Comparison of ENCODE assay signal across 10 cellular contexts in the genomic region with DNA sequence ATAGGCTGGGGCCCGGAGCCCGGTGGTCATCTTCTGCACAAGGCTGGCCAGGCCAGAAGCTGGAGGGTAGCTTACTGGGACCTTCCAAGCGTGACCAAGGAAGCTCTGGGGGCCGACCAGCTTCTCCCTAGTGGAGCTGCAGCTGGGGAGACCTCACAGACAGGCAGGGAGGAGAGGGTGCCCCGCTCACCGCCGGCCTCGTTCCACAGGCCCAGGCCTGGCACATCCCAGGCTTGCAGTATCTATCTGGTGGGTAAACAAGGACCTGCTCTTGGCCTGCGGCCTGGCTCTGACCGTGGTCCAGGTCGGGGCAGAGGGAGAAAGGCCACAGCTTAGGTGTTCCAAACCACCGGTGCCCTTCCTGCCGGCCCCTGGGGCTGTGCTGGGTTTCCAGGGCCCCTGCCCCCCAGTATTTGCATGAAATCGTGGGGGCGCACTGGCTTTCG. TPM values are rescaled to one million over a fixed set of nuclear protein-coding genes. Genes with fewer than 3 reads are reported as not detected.
DNase-seq lines count a peak whose midpoint lies in the region; ATAC-seq lines count a peak whose summit lies in the region.
"Had no signal": no experiment of that assay in that cellular context is flagged by ENCODE, and none has a peak within 500 bp of the region (broad histone marks: within the 10 kb centered on the region; RNA-seq: fewer than 3 reads in every experiment).

No MANE protein-coding gene starts in this region.

- peaks cover 5% of the 10 kb centered on the region for H3K4me1 Mint-ChIP-seq in T-helper 17 cell
- peaks cover 8 to 26% of the 10 kb centered on the region in 2 donors for H3K4me1 Mint-ChIP-seq in stimulated activated naive B cell treated with anti-CD40 and anti-IgM and Interleukin-4, amounts not matched to agents 10 μg/mL and 1 μg/mL and 100 μg/mL, for 72 hours

- peak overlapping the region; percentile 79 for H3K4me3 Mint-ChIP-seq in T-helper 17 cell
- peak overlapping the region; percentile 42 to 64 for H3K4me3 Mint-ChIP-seq in stimulated activated naive B cell treated with anti-CD40 and anti-IgM and Interleukin-4, amounts not matched to agents 10 μg/mL and 1 μg/mL and 100 μg/mL, for 72 hours

- H3K36me3 Mint-ChIP-seq in T-helper 17 cell (ENCODE audit: low read depth), result peaks cover 2% of the 10 kb centered on the region
- H3K36me3 Mint-ChIP-seq in stimulated activated naive B cell treated with anti-CD40 and anti-IgM and Interleukin-4, amounts not matched to agents 10 μg/mL and 1 μg/mL and 100 μg/mL, for 72 hours, result no peaks in the 10 kb centered on the region

- no peaks in the 10 kb centered on the region for H3K9me3 ChIP-seq in T-helper 17 cell (ENCODE audit: control insufficient read depth, low read length, poor library complexity, severe bottlenecking)

- DNase-seq in NCI-H510A treated with DMSO at 0.1 percent for 48 hours (lab: John Stamatoyannopoulos, UW), result peak; percentile 14
- no peak for DNase-seq in NCI-H510A (lab: John Stamatoyannopoulos, UW)
- peak in 1 of 3 donors; percentile 5 for DNase-seq in T-helper 17 cell
- DNase-seq in iPS-NIHi7 (ENCODE audit: extremely low spot score), result peak; percentile 20
- DNase-seq in stimulated activated naive B cell treated with anti-CD40 and anti-IgM and Interleukin-4, amounts not matched to agents 10 μg/mL and 1 μg/mL and 100 μg/mL, for 72 hours, result no peak
- no peak for DNase-seq in cerebellum (ENCODE audit: low spot score)
- DNase-seq: effector CD4-positive, alpha-beta T cell; Kasumi-1 had no signal

- no peak overlapping the region for H3K27ac Mint-ChIP-seq in T-helper 17 cell
- no peak overlapping the region for H3K27ac Mint-ChIP-seq in stimulated activated naive B cell treated with anti-CD40 and anti-IgM and Interleukin-4, amounts not matched to agents 10 μg/mL and 1 μg/mL and 100 μg/mL, for 72 hours

- peaks cover 31% of the 10 kb centered on the region for H3K27me3 Mint-ChIP-seq in T-helper 17 cell
- H3K27me3 Mint-ChIP-seq in stimulated activated naive B cell treated with anti-CD40 and anti-IgM and Interleukin-4, amounts not matched to agents 10 μg/mL and 1 μg/mL and 100 μg/mL, for 72 hours, result peaks cover 37 to 57% of the 10 kb centered on the region in 2 donors

- no peaks in the 10 kb centered on the region for H3K9me3 Mint-ChIP-seq in stimulated activated naive B cell treated with anti-CD40 and anti-IgM and Interleukin-4, amounts not matched to agents 10 μg/mL and 1 μg/mL and 100 μg/mL, for 72 hours

- ATAC-seq in T-helper 17 cell, result no peak
- ATAC-seq in stimulated activated naive B cell treated with anti-CD40 and anti-IgM and Interleukin-4, amounts not matched to agents 10 μg/mL and 1 μg/mL and 100 μg/mL, for 72 hours (replicated peaks), result no peak
- ATAC-seq in HG03432 (IDR thresholded peaks at IDR 0.05; ENCODE audit: unreplicated experiment), result no peak
- ATAC-seq in GM18873 (IDR thresholded peaks at IDR 0.05; ENCODE audit: low FRiP score, unreplicated experiment), result no peak

RNA-seq across cellular contexts. Expression of a gene that starts 1.6 kb away (rescaled TPM):
- total RNA-seq in T-helper 17 cell (not detected), cerebellum (6.5 TPM)

Comparison
In these comparisons a context has a peak if more than half of its experiments do, and no peak if none do; other contexts are left out.
1. DNase-seq: peak in NCI-H510A treated with DMSO at 0.1 percent for 48 hours (single experiment) and iPS-NIHi7 (single experiment); none in NCI-H510A (single experiment), stimulated activated naive B cell treated with anti-CD40 and anti-IgM and Interleukin-4, amounts not matched to agents 10 μg/mL and 1 μg/mL and 100 μg/mL, for 72 hours (single experiment) and cerebellum (single experiment).